16 cellular contexts compared by ENCODE assay signal in genomic region chr1:201724039-201724759, GRCh38.
DNase-seq lines count a peak whose midpoint lies in the region; ATAC-seq and TF ChIP-seq lines count a peak whose summit lies in the region.
"Had no signal": no experiment of that assay in that cellular context is flagged by ENCODE, and none has a peak within 500 bp of the region (broad histone marks: within the 10 kb centered on the region; RNA-seq: fewer than 3 reads in every experiment).

No MANE protein-coding gene starts in this region.

- intact Hi-C loops in heart left ventricle (cut with DNase I), result no loop called here

- no peak overlapping the region for H3K4ac ChIP-seq in neuronal stem cell (ENCODE audit: low read length)

- no peak overlapping the region for H3K23ac ChIP-seq in neuronal stem cell (ENCODE audit: low read depth, low read length, poor library complexity)

- no peaks in the 10 kb centered on the region for H3K79me1 ChIP-seq in neuronal stem cell (ENCODE audit: low read depth, low read length)

- H3K4me2 ChIP-seq in neuronal stem cell (ENCODE audit: insufficient read depth, low read length, poor library complexity, severe bottlenecking), result no peak overlapping the region

- peak overlapping the region; percentile 79 for H3K18ac ChIP-seq in neuronal stem cell (ENCODE audit: low read length)

- no peak for TF ChIP-seq POLR2A in heart left ventricle (IDR thresholded peaks at IDR 0.05)
- no peak for TF ChIP-seq POLR2A in tibial nerve (IDR thresholded peaks at IDR 0.05)

- no peak overlapping the region for H4K8ac ChIP-seq in neuronal stem cell (ENCODE audit: low read depth, low read length)

- H3K4me1 ChIP-seq in adipocyte (ENCODE audit: control insufficient read depth, insufficient read depth, low read length) (peaks cover 62% of the 10 kb centered on the region), heart left ventricle (peaks cover 6 to 92% (median 70%) of the 10 kb centered on the region in 12 donors), neuronal stem cell (ENCODE audit: control insufficient read depth in 2 of 2, insufficient read depth in 1 of 2, low read depth in 1 of 2, low read length in 2 of 2) (peaks cover 7 to 24% of the 10 kb centered on the region in 2 donors), tibial nerve (peaks cover 0 to 44% (median 26%) of the 10 kb centered on the region in 4 donors)
- H3K4me1 ChIP-seq: foreskin keratinocyte had no signal

- no peak for DNase-seq in adipocyte (ENCODE audit: low read depth)
- peak in 3 of 5 donors; percentile 59 to 77 (median 76) for DNase-seq in heart left ventricle
- DNase-seq in neuronal stem cell (ENCODE audit: low spot score), result no peak
- DNase-seq in tibial nerve (ENCODE audit: low spot score in 2 of 2), result no peak
- no peak for DNase-seq in GM20000 (ENCODE audit: low spot score)
- DNase-seq in NCI-H2227 treated with DMSO at 0.1 percent for 48 hours (lab: John Stamatoyannopoulos, UW), result no peak
- DNase-seq in NK-92 (lab: John Stamatoyannopoulos, UW; ENCODE audit: unreplicated experiment), result no peak
- DNase-seq: activated T-cell treated with anti-CD3 and anti-CD28 coated beads, Interleukin-2, amount 50 U/mL, for 1 hour; C1 segment of cervical spinal cord; foreskin keratinocyte; NCI-H526 treated with DMSO at 0.1 percent for 48 hours; stimulated activated CD4-positive, alpha-beta T cell treated with anti-CD3 and anti-CD28 coated beads, Interleukin-15, amount 100 ng/mL, for 24 hours had no signal

- H3K14ac ChIP-seq in neuronal stem cell (ENCODE audit: low read length), result no peak overlapping the region

- no peak for TF ChIP-seq CTCF in heart left ventricle (IDR thresholded peaks at IDR 0.05)
- no peak for TF ChIP-seq CTCF in tibial nerve (IDR thresholded peaks at IDR 0.05)
- TF ChIP-seq CTCF in GM20000 (IDR thresholded peaks at IDR 0.05; ENCODE audit: extremely low read depth, missing control alignments), result no peak

- H2BK5ac ChIP-seq in neuronal stem cell (ENCODE audit: low read length), result no peak overlapping the region

- H2BK12ac ChIP-seq in neuronal stem cell (ENCODE audit: low read length), result peak overlapping the region; percentile 51

- no peaks in the 10 kb centered on the region for H3K9me3 ChIP-seq in adipocyte (ENCODE audit: control insufficient read depth, low read length)
- no peaks in the 10 kb centered on the region for H3K9me3 ChIP-seq in heart left ventricle
- H3K9me3 ChIP-seq in neuronal stem cell (replicated peaks in 1 of 2; ENCODE audit: control insufficient read depth in 2 of 2, insufficient read depth in 1 of 2, low read depth in 1 of 2, low read length in 2 of 2), result no peaks in the 10 kb centered on the region
- no peaks in the 10 kb centered on the region for H3K9me3 ChIP-seq in tibial nerve
- H3K9me3 ChIP-seq: neutrophil had no signal

- H2AK5ac ChIP-seq in neuronal stem cell (ENCODE audit: low read depth, low read length), result peak overlapping the region; percentile 23

- no peak for TF ChIP-seq EP300 in tibial nerve (IDR thresholded peaks at IDR 0.05)

- H3K9ac ChIP-seq in adipocyte (ENCODE audit: low read length), result peak overlapping the region; percentile 41
- no peak overlapping the region for H3K9ac ChIP-seq in neuronal stem cell (ENCODE audit: low read depth, low read length, poor library complexity)

- H3K27ac ChIP-seq in heart left ventricle (peak overlapping the region; percentile 33 to 98 (median 78)), neuronal stem cell (replicated peaks; ENCODE audit: low read length) (no peak overlapping the region), tibial nerve (peak overlapping the region in 3 of 4 donors; percentile 21 to 73 (median 25))
- H3K27ac ChIP-seq: foreskin keratinocyte, neutrophil had no signal

- H3K4me3 ChIP-seq in adipocyte (ENCODE audit: low read length) (peak overlapping the region; percentile 22), heart left ventricle (no peak overlapping the region), neuronal stem cell (ENCODE audit: low read length in 2 of 2) (no peak overlapping the region), tibial nerve (no peak overlapping the region)
- H3K4me3 ChIP-seq: GM12878 had no signal

- H3K27me3 ChIP-seq in adipocyte (replicated peaks; ENCODE audit: control insufficient read depth, insufficient read depth, low read length), result no peaks in the 10 kb centered on the region
- no peaks in the 10 kb centered on the region for H3K27me3 ChIP-seq in heart left ventricle
- no peaks in the 10 kb centered on the region for H3K27me3 ChIP-seq in neuronal stem cell (ENCODE audit: control insufficient read depth in 3 of 3, insufficient read depth in 3 of 3, low read depth in 1 of 3, low read length in 3 of 3)
- no peaks in the 10 kb centered on the region for H3K27me3 ChIP-seq in tibial nerve
- H3K27me3 ChIP-seq: foreskin keratinocyte, neutrophil had no signal

- 22 to 29% (median 23%) methylated on average over 9 of the region's 9 CpGs for WGBS in heart left ventricle, 4 donors
- no CpG with 5 or more reads among the region's 9 CpGs for WGBS in neuronal stem cell (ENCODE audit: extremely low coverage in 2 of 2, insufficient read length in 2 of 2, insufficient replicate concordance in 1 of 2), 2 donors
- 64 to 68% methylated on average over 9 of the region's 9 CpGs for WGBS in tibial nerve, 2 donors

- H2BK15ac ChIP-seq in neuronal stem cell (ENCODE audit: low read length), result peak overlapping the region; percentile 12

- H4K91ac ChIP-seq in neuronal stem cell (ENCODE audit: low read depth, low read length, poor library complexity), result no peak overlapping the region

- ATAC-seq in heart left ventricle (peak; percentile 79 to 86 (median 83)), GM18867 (IDR thresholded peaks at IDR 0.05; ENCODE audit: unreplicated experiment) (no peak)
- ATAC-seq: activated CD4-positive, CD25-positive, alpha-beta regulatory T cell treated with anti-CD3 and anti-CD28 coated beads, Interleukin-2, amount 50 U/mL, for 24 hours; foreskin keratinocyte; GM12878 had no signal

- no peak overlapping the region for H2AFZ ChIP-seq in neuronal stem cell (ENCODE audit: low read length)

- no peak overlapping the region for H2BK120ac ChIP-seq in neuronal stem cell (ENCODE audit: low read depth, low read length)

- H3K36me3 ChIP-seq in adipocyte (ENCODE audit: control insufficient read depth, insufficient read depth, low read length, severe bottlenecking) (peaks cover 1% of the 10 kb centered on the region), heart left ventricle (peaks cover 0 to 3% (median 0%) of the 10 kb centered on the region in 9 donors), neuronal stem cell (replicated peaks in 1 of 2; ENCODE audit: control insufficient read depth in 2 of 2, insufficient read depth in 2 of 2, low read length in 2 of 2) (peaks cover 0 to 20% of the 10 kb centered on the region in 2 donors), tibial nerve (no peaks in the 10 kb centered on the region)
- H3K36me3 ChIP-seq: neutrophil had no signal

Comparison
In these comparisons a context has a peak if more than half of its experiments do, and no peak if none do; other contexts are left out.
1. DNase-seq: peak in heart left ventricle (3 of 5); none in adipocyte (single experiment), neuronal stem cell (single experiment), tibial nerve (0 of 2), GM20000 (single experiment), NCI-H2227 treated with DMSO at 0.1 percent for 48 hours (single experiment) and NK-92 (single experiment).